Comparison of ENCODE assay signal across 8 cellular contexts in genomic region chr14:54722791-54723432, GRCh38.
DNase-seq lines count a peak whose midpoint lies in the region; ATAC-seq and TF ChIP-seq lines count a peak whose summit lies in the region.
"Had no signal": no experiment of that assay in that cellular context is flagged by ENCODE, and none has a peak within 500 bp of the region (broad histone marks: within the 10 kb centered on the region; RNA-seq: fewer than 3 reads in every experiment).

No MANE protein-coding gene starts in this region.

- no peak overlapping the region for H2BK120ac ChIP-seq in neuronal stem cell (ENCODE audit: low read depth, low read length)

- no peak overlapping the region for H2AFZ ChIP-seq in neuronal stem cell (ENCODE audit: low read length)

- H3K9me3 ChIP-seq in neuronal stem cell (replicated peaks in 1 of 2; ENCODE audit: control insufficient read depth in 2 of 2, insufficient read depth in 1 of 2, low read depth in 1 of 2, low read length in 2 of 2), result no peaks in the 10 kb centered on the region
- H3K9me3 ChIP-seq: upper lobe of left lung had no signal

- no peak overlapping the region for H2BK5ac ChIP-seq in neuronal stem cell (ENCODE audit: low read length)

- no peak overlapping the region for H2BK15ac ChIP-seq in neuronal stem cell (ENCODE audit: low read length)

- H3K79me1 ChIP-seq in neuronal stem cell (ENCODE audit: low read depth, low read length), result no peaks in the 10 kb centered on the region

- no CpG with 5 or more reads among the region's 4 CpGs for WGBS in neuronal stem cell (ENCODE audit: extremely low coverage in 2 of 2, insufficient read length in 2 of 2, insufficient replicate concordance in 1 of 2), 2 donors

- H3K18ac ChIP-seq in neuronal stem cell (ENCODE audit: low read length), result no peak overlapping the region

- peaks cover 8 to 9% of the 10 kb centered on the region in 2 donors for H3K4me1 ChIP-seq in neuronal stem cell (ENCODE audit: control insufficient read depth in 2 of 2, insufficient read depth in 1 of 2, low read depth in 1 of 2, low read length in 2 of 2)

- H3K4me3 ChIP-seq in GM12865 (ENCODE audit: low read depth, low read length) (no peak overlapping the region), cardiac fibroblast (replicated peaks in 1 of 2; ENCODE audit: low read depth in 2 of 2, low read length in 2 of 2) (no peak overlapping the region), neuronal stem cell (ENCODE audit: low read length in 2 of 2) (no peak overlapping the region)
- H3K4me3 ChIP-seq: upper lobe of left lung had no signal

- DNase-seq in GM12865 (ENCODE audit: low read depth) (peak; percentile 52), cardiac fibroblast (ENCODE audit: low read depth in 2 of 2) (peak; percentile 60 to 68), neuronal stem cell (ENCODE audit: low spot score) (peak; percentile 9), ureter (ENCODE audit: low spot score) (no peak)
- DNase-seq: upper lobe of left lung had no signal

- no peak overlapping the region for H3K14ac ChIP-seq in neuronal stem cell (ENCODE audit: low read length)

- no peak overlapping the region for H2BK12ac ChIP-seq in neuronal stem cell (ENCODE audit: low read length)

- no peak overlapping the region for H2AK5ac ChIP-seq in neuronal stem cell (ENCODE audit: low read depth, low read length)

- no peak for ATAC-seq in GM19324 (IDR thresholded peaks at IDR 0.05; ENCODE audit: low FRiP score, unreplicated experiment)
- ATAC-seq in GM19035 (IDR thresholded peaks at IDR 0.05; ENCODE audit: unreplicated experiment), result no peak

- peak; percentile 43 for TF ChIP-seq CTCF in GM12865 (IDR thresholded peaks at IDR 0.05; ENCODE audit: insufficient read depth, low read depth, low read length, missing control alignments)
- peak; percentile 18; the same call in 1 of the 2 replicates for TF ChIP-seq CTCF in LNCAP (IDR thresholded peaks at IDR 0.05)
- TF ChIP-seq CTCF in cardiac fibroblast (IDR thresholded peaks at IDR 0.05; ENCODE audit: low read depth, low read length), result peak; percentile 51

- H3K4ac ChIP-seq in neuronal stem cell (ENCODE audit: low read length), result no peak overlapping the region

- no peak overlapping the region for H3K23ac ChIP-seq in neuronal stem cell (ENCODE audit: low read depth, low read length, poor library complexity)

- H3K36me3 ChIP-seq in neuronal stem cell (replicated peaks in 1 of 2; ENCODE audit: control insufficient read depth in 2 of 2, insufficient read depth in 2 of 2, low read length in 2 of 2), result no peaks in the 10 kb centered on the region
- H3K36me3 ChIP-seq: upper lobe of left lung had no signal

- H3K9ac ChIP-seq in neuronal stem cell (ENCODE audit: low read depth, low read length, poor library complexity), result no peak overlapping the region

- H3K4me2 ChIP-seq in neuronal stem cell (ENCODE audit: insufficient read depth, low read length, poor library complexity, severe bottlenecking), result no peak overlapping the region

- no peak overlapping the region for H3K27ac ChIP-seq in neuronal stem cell (replicated peaks; ENCODE audit: low read length)
- H3K27ac ChIP-seq: upper lobe of left lung had no signal

- H4K8ac ChIP-seq in neuronal stem cell (ENCODE audit: low read depth, low read length), result no peak overlapping the region

- H3K27me3 ChIP-seq in neuronal stem cell (ENCODE audit: control insufficient read depth in 3 of 3, insufficient read depth in 3 of 3, low read depth in 1 of 3, low read length in 3 of 3), result no peaks in the 10 kb centered on the region
- H3K27me3 ChIP-seq: upper lobe of left lung had no signal

- H4K91ac ChIP-seq in neuronal stem cell (ENCODE audit: low read depth, low read length, poor library complexity), result no peak overlapping the region
